ENCODE assay signal across 1 cellular context in the genomic region with DNA sequence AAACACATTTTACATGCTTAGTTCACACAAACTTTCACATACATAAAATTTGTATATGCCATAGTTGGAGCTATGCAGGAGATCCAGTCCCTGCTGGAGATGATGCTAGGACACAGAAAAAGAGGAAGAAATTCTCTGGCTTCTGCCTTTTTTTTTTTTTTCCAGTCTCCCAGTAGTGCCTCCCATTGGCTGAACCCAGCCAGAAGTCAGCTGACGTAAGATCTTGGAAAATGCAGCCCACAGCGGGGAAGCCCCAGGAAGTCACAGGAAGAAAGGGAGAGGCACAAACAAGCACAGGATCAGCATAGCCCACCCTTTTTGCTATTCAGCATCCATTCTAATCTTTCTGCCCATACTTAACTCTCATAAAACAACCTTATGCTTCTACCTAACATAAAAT.
TF ChIP-seq lines count a peak whose summit lies in the region.

No MANE protein-coding gene starts in this region.

TF ChIP-seq in HepG2, 621 proteins besides CTCF, POLR2A, EP300 and RAD21:
- TF ChIP-seq ZNF567 (CRISPR knock-in tag; IDR thresholded peaks at IDR 0.05; ENCODE audit: borderline replicate concordance) (no peak), TGIF2 (CRISPR knock-in tag; IDR thresholded peaks at IDR 0.05) (no peak), SNAPC2 (CRISPR knock-in tag; IDR thresholded peaks at IDR 0.05) (no peak), ZFP41 (CRISPR knock-in tag; IDR thresholded peaks at IDR 0.05; ENCODE audit: borderline replicate concordance) (no peak), NR3C1 (CRISPR knock-in tag; IDR thresholded peaks at IDR 0.05) (no peak), TBX2 (CRISPR knock-in tag; IDR thresholded peaks at IDR 0.05; ENCODE audit: borderline replicate concordance) (no peak), ZBTB20 (CRISPR knock-in tag; IDR thresholded peaks at IDR 0.05; ENCODE audit: borderline replicate concordance, low read depth) (no peak), BRD4 (CRISPR knock-in tag; IDR thresholded peaks at IDR 0.05) (no peak), FOSL1 (CRISPR knock-in tag; IDR thresholded peaks at IDR 0.05; ENCODE audit: borderline replicate concordance) (no peak), ZKSCAN1 (IDR thresholded peaks at IDR 0.05; ENCODE audit: low read length) (no peak), CENPX (CRISPR knock-in tag; IDR thresholded peaks at IDR 0.05) (no peak), ZNF749 (CRISPR knock-in tag; IDR thresholded peaks at IDR 0.05; ENCODE audit: borderline replicate concordance) (no peak), MTF1 (CRISPR knock-in tag; IDR thresholded peaks at IDR 0.05) (no peak)
- TF ChIP-seq, protein P1, sequence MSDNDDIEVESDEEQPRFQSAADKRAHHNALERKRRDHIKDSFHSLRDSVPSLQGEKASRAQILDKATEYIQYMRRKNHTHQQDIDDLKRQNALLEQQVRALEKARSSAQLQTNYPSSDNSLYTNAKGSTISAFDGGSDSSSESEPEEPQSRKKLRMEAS (IDR thresholded peaks at IDR 0.05), result no peak
- TF ChIP-seq, protein P2, sequence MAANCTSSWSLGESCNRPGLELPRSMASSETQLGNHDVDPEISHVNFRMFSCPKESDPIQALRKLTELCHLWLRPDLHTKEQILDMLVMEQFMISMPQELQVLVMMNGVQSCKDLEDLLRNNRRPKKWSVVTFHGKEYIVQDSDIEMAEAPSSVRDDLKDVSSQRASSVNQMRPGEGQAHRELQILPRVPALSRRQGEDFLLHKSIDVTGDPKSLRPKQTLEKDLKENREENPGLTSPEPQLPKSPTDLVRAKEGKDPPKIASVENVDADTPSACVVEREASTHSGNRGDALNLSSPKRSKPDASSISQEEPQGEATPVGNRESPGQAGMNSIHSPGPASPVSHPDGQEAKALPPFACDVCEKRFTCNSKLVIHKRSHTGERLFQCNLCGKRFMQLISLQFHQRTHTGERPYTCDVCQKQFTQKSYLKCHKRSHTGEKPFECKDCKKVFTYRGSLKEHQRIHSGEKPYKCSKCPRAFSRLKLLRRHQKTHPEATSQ (CRISPR knock-in tag; IDR thresholded peaks at IDR 0.05; ENCODE audit: borderline replicate concordance), result no peak
- TF ChIP-seq, protein P3, sequence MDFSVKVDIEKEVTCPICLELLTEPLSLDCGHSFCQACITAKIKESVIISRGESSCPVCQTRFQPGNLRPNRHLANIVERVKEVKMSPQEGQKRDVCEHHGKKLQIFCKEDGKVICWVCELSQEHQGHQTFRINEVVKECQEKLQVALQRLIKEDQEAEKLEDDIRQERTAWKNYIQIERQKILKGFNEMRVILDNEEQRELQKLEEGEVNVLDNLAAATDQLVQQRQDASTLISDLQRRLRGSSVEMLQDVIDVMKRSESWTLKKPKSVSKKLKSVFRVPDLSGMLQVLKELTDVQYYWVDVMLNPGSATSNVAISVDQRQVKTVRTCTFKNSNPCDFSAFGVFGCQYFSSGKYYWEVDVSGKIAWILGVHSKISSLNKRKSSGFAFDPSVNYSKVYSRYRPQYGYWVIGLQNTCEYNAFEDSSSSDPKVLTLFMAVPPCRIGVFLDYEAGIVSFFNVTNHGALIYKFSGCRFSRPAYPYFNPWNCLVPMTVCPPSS (IDR thresholded peaks at IDR 0.05), result no peak
- TF ChIP-seq, protein P4, sequence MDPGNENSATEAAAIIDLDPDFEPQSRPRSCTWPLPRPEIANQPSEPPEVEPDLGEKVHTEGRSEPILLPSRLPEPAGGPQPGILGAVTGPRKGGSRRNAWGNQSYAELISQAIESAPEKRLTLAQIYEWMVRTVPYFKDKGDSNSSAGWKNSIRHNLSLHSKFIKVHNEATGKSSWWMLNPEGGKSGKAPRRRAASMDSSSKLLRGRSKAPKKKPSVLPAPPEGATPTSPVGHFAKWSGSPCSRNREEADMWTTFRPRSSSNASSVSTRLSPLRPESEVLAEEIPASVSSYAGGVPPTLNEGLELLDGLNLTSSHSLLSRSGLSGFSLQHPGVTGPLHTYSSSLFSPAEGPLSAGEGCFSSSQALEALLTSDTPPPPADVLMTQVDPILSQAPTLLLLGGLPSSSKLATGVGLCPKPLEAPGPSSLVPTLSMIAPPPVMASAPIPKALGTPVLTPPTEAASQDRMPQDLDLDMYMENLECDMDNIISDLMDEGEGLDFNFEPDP (CRISPR knock-in tag; conservative IDR thresholded peaks at IDR 0.05), result no peak
- TF ChIP-seq, protein P5, sequence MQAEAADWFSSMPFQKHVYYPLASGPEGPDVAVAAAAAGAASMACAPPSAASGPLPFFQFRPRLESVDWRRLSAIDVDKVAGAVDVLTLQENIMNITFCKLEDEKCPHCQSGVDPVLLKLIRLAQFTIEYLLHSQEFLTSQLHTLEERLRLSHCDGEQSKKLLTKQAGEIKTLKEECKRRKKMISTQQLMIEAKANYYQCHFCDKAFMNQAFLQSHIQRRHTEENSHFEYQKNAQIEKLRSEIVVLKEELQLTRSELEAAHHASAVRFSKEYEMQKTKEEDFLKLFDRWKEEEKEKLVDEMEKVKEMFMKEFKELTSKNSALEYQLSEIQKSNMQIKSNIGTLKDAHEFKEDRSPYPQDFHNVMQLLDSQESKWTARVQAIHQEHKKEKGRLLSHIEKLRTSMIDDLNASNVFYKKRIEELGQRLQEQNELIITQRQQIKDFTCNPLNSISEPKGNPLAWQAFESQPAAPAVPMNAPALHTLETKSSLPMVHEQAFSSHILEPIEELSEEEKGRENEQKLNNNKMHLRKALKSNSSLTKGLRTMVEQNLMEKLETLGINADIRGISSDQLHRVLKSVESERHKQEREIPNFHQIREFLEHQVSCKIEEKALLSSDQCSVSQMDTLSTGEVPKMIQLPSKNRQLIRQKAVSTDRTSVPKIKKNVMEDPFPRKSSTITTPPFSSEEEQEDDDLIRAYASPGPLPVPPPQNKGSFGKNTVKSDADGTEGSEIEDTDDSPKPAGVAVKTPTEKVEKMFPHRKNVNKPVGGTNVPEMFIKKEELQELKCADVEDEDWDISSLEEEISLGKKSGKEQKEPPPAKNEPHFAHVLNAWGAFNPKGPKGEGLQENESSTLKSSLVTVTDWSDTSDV (CRISPR knock-in tag; IDR thresholded peaks at IDR 0.05), result no peak
- TF ChIP-seq, protein P6, sequence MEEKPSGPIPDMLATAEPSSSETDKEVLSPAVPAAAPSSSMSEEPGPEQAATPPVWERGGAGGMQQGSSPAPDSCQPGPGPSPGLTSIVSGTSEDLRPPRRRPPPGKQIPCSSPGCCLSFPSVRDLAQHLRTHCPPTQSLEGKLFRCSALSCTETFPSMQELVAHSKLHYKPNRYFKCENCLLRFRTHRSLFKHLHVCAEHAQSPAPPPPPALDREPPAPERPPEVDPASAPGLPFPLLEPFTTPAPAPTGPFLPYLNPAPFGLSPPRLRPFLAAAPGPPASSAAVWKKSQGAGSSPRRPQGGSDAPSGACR (CRISPR knock-in tag; IDR thresholded peaks at IDR 0.05), result no peak
